33 cellular contexts compared by ENCODE assay signal in the genomic region with DNA sequence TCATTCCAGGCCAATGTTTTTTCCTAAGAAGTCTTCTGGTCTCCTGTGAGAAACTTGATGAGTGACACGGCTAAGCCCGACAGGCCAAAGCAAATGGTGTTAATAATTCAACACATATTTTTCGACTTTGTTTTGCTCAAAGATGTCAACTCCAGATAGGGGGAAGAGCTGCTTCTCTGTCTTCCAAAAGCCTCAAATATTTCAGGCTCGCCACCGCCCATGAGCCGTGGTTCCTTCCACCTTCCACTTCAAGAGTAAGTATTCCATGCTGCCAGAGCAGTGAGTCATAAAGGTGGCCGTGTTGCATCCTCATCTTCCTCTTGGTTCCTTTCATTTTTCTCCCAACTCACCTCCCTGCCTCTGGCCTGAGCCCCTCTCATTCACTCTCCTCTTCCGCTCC.
"Had no signal": no experiment of that assay in that cellular context is flagged by ENCODE, and none has a peak within 500 bp of the region (broad histone marks: within the 10 kb centered on the region; RNA-seq: fewer than 3 reads in every experiment).

No MANE protein-coding gene starts in this region.

- H3K9me3 ChIP-seq: MG63, Peyer's patch had no signal

- H3K4me3 Mint-ChIP-seq: activated CD4-positive, alpha-beta T cell treated with anti-CD3 and anti-CD28 coated beads for 36 hours; activated CD4-positive, alpha-beta T cell treated with anti-CD3 and anti-CD28 coated beads, Interleukin-2, amount 10 ng/mL, durations not matched to agents 7 days and 5 days; activated CD8-positive, alpha-beta T cell treated with anti-CD3 and anti-CD28 coated beads, Interleukin-2, amount 10 ng/mL, durations not matched to agents 7 days and 5 days; activated naive CD4-positive, alpha-beta T cell treated with anti-CD3 and anti-CD28 coated beads, Interleukin-2, amount 10 ng/mL, durations not matched to agents 7 days and 5 days; activated naive CD8-positive, alpha-beta T cell; activated naive CD8-positive, alpha-beta T cell treated with anti-CD3 and anti-CD28 coated beads, Interleukin-2, amount 50 U/mL, for 24 hours; activated T-cell treated with anti-CD3 and anti-CD28 coated beads, Interleukin-2, amount 50 U/mL, for 4 hours; activated T-helper 1 cell treated with anti-CD3 and anti-CD28 coated beads, Interleukin-12 subunit alpha, Interleukin-12 subunit beta, Interleukin-2, Interleukin-4 antibody, amounts not matched to agents 30 ng/mL and 10 ng/mL and 1 ng/mL, durations not matched to agents 14 hours and 24 hours and 36 hours; central memory CD8-positive, alpha-beta T cell; WTC11 had no signal

- H3K4me1 ChIP-seq: Peyer's patch had no signal

- H3K27ac Mint-ChIP-seq: activated CD4-positive, alpha-beta T cell treated with anti-CD3 and anti-CD28 coated beads for 36 hours; activated CD4-positive, alpha-beta T cell treated with anti-CD3 and anti-CD28 coated beads, Interleukin-2, amount 10 ng/mL, durations not matched to agents 7 days and 5 days; activated CD8-positive, alpha-beta T cell treated with anti-CD3 and anti-CD28 coated beads, Interleukin-2, amount 10 ng/mL, durations not matched to agents 7 days and 5 days; activated naive CD4-positive, alpha-beta T cell treated with anti-CD3 and anti-CD28 coated beads, Interleukin-2, amount 10 ng/mL, durations not matched to agents 7 days and 5 days; activated naive CD8-positive, alpha-beta T cell; activated naive CD8-positive, alpha-beta T cell treated with anti-CD3 and anti-CD28 coated beads, Interleukin-2, amount 50 U/mL, for 24 hours; activated T-helper 1 cell treated with anti-CD3 and anti-CD28 coated beads, Interleukin-12 subunit alpha, Interleukin-12 subunit beta, Interleukin-2, Interleukin-4 antibody, amounts not matched to agents 30 ng/mL and 10 ng/mL and 1 ng/mL, durations not matched to agents 14 hours and 24 hours and 36 hours; WTC11 had no signal

- DNase-seq: activated CD4-positive, alpha-beta T cell treated with anti-CD3 and anti-CD28 coated beads for 36 hours; activated CD4-positive, alpha-beta T cell treated with anti-CD3 and anti-CD28 coated beads, Interleukin-2, amount 10 ng/mL, durations not matched to agents 7 days and 5 days; activated CD4-positive, alpha-beta T cell treated with anti-CD3 and anti-CD28 coated beads, Interleukin-2, amount 50 U/mL, for 48 hours; activated CD8-positive, alpha-beta T cell treated with anti-CD3 and anti-CD28 coated beads, Interleukin-2, amount 10 ng/mL, durations not matched to agents 7 days and 5 days; activated effector memory CD4-positive, alpha-beta T cell treated with Interleukin-2 at 50 U/mL for 16 hours; activated naive CD4-positive, alpha-beta T cell treated with anti-CD3 and anti-CD28 coated beads, Interleukin-2, amount 10 ng/mL, durations not matched to agents 7 days and 5 days; activated naive CD8-positive, alpha-beta T cell treated with anti-CD3 and anti-CD28 coated beads, Interleukin-2, amount 50 U/mL, for 24 hours; activated T-cell treated with anti-CD3 and anti-CD28 coated beads, Interleukin-2, amount 50 U/mL, for 4 hours; anterior cingulate cortex; brain microvascular endothelial cell; Kasumi-1; KG1; MG63; NCI-H1048; NCI-H1105 treated with DMSO at 0.1 percent for 48 hours; NCI-H1436; NCI-H1694; NCI-H1930; NCI-H345; NCI-H524 treated with DMSO at 0.1 percent for 48 hours; NK-92 treated with Interleukin-12 subunit alpha and Interleukin-12 subunit beta, amount 100 ng/mL, for 24 hours; PC-3; Peyer's patch; SW 1271; T1000 had no signal

- H3K36me3 ChIP-seq: brain microvascular endothelial cell, cardiac muscle cell, MG63, Peyer's patch had no signal

- H3K9me3 Mint-ChIP-seq: activated CD4-positive, alpha-beta T cell treated with anti-CD3 and anti-CD28 coated beads, Interleukin-2, amount 10 ng/mL, durations not matched to agents 7 days and 5 days; activated naive CD4-positive, alpha-beta T cell treated with anti-CD3 and anti-CD28 coated beads, Interleukin-2, amount 10 ng/mL, durations not matched to agents 7 days and 5 days; activated T-cell treated with anti-CD3 and anti-CD28 coated beads, Interleukin-2, amount 50 U/mL, for 4 hours; activated T-helper 1 cell treated with anti-CD3 and anti-CD28 coated beads, Interleukin-12 subunit alpha, Interleukin-12 subunit beta, Interleukin-2, Interleukin-4 antibody, amounts not matched to agents 30 ng/mL and 10 ng/mL and 1 ng/mL, durations not matched to agents 14 hours and 24 hours and 36 hours; central memory CD8-positive, alpha-beta T cell had no signal

- H3K27me3 ChIP-seq: brain microvascular endothelial cell, cardiac muscle cell, MG63, Peyer's patch had no signal

- H3K36me3 Mint-ChIP-seq: activated naive CD4-positive, alpha-beta T cell treated with anti-CD3 and anti-CD28 coated beads, Interleukin-2, amount 10 ng/mL, durations not matched to agents 7 days and 5 days; activated naive CD8-positive, alpha-beta T cell had no signal

- H3K27me3 Mint-ChIP-seq: activated CD4-positive, alpha-beta T cell treated with anti-CD3 and anti-CD28 coated beads, Interleukin-2, amount 10 ng/mL, durations not matched to agents 7 days and 5 days; activated naive CD4-positive, alpha-beta T cell treated with anti-CD3 and anti-CD28 coated beads, Interleukin-2, amount 10 ng/mL, durations not matched to agents 7 days and 5 days; activated naive CD8-positive, alpha-beta T cell; activated naive CD8-positive, alpha-beta T cell treated with anti-CD3 and anti-CD28 coated beads, Interleukin-2, amount 50 U/mL, for 24 hours; central memory CD8-positive, alpha-beta T cell had no signal

- H3K4me1 Mint-ChIP-seq: activated CD4-positive, alpha-beta T cell treated with anti-CD3 and anti-CD28 coated beads for 36 hours; activated CD4-positive, alpha-beta T cell treated with anti-CD3 and anti-CD28 coated beads, Interleukin-2, amount 10 ng/mL, durations not matched to agents 7 days and 5 days; activated naive CD4-positive, alpha-beta T cell treated with anti-CD3 and anti-CD28 coated beads, Interleukin-2, amount 10 ng/mL, durations not matched to agents 7 days and 5 days; activated naive CD8-positive, alpha-beta T cell treated with anti-CD3 and anti-CD28 coated beads, Interleukin-2, amount 50 U/mL, for 24 hours; central memory CD8-positive, alpha-beta T cell; WTC11 had no signal

- H3K4me3 ChIP-seq: cardiac muscle cell, MG63, Peyer's patch had no signal

- H3K27ac ChIP-seq: brain microvascular endothelial cell, cardiac muscle cell, Peyer's patch, RWPE1 had no signal

- ATAC-seq: activated CD4-positive, alpha-beta T cell treated with anti-CD3 and anti-CD28 coated beads for 36 hours; activated CD4-positive, CD25-positive, alpha-beta regulatory T cell treated with anti-CD3 and anti-CD28 coated beads, Interleukin-2, amount 50 U/mL, for 24 hours; activated CD8-positive, alpha-beta T cell treated with anti-CD3 and anti-CD28 coated beads, Interleukin-2, amount 10 ng/mL, durations not matched to agents 7 days and 5 days; activated naive CD8-positive, alpha-beta T cell treated with anti-CD3 and anti-CD28 coated beads, Interleukin-2, amount 50 U/mL, for 24 hours; activated T-cell treated with anti-CD3 and anti-CD28 coated beads, Interleukin-2, amount 50 U/mL, for 4 hours; PC-3; Right ventricle myocardium inferior; WTC11 had no signal
